Comparison of ENCODE assay signal across 8 cellular contexts in the genomic region with DNA sequence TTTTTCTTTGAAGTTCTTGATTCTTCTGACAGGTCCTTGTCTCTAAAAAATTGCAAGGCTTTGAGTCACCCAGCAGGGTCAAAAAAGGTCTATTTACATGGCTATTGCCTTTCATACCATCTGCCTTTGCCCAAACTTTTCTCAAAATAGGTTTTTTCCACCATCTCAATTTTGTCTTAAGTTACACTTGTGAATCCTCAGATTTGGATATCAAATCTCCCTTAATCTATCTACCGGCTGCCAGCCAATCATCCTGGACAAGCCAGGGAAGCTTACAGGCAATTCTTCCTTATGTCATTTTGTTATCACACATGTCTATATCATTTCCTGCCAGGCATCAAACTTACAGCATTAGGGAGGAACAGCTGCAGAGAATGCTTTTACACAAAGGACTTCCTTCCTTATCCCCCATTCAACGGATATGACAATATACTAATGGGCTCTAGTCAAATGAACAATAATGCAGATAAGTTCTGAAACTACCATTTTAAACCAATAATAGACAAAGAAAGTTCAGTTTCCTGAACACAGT.
DNase-seq lines count a peak whose midpoint lies in the region; TF ChIP-seq lines count a peak whose summit lies in the region.

No MANE protein-coding gene starts in this region.

- intact Hi-C loops in stomach (cut with DNase I; ENCODE audit: low total_unique reads) = no loop called here

- H3K4me1 Mint-ChIP-seq in activated T-cell treated with anti-CD3 and anti-CD28 coated beads, Interleukin-2, amount 50 U/mL, for 24 hours (ENCODE audit: low read depth) = peaks cover 71% of the 10 kb centered on the region

- peak overlapping the region; percentile 40 for H3K4me3 Mint-ChIP-seq in activated T-cell treated with anti-CD3 and anti-CD28 coated beads, Interleukin-2, amount 50 U/mL, for 24 hours

- H3K9me3 ChIP-seq in SJSA1 (replicated peaks) = peaks cover 5% of the 10 kb centered on the region; the same call in 1 of the 2 replicates
- peaks cover 0 to 3% (median 0%) of the 10 kb centered on the region in 4 donors for H3K9me3 ChIP-seq in stomach

- DNase-seq in activated T-cell treated with anti-CD3 and anti-CD28 coated beads, Interleukin-2, amount 50 U/mL, for 24 hours = no peak
- DNase-seq in activated T-cell treated with anti-CD3 and anti-CD28 coated beads, Interleukin-2, amount 50 U/mL, for 48 hours = no peak
- DNase-seq in SJSA1 (ENCODE audit: low read depth in 1 of 2, low spot score in 2 of 2) (peak in 1 of 2 experiments; percentile 51), fibroblast of villous mesenchyme (ENCODE audit: low read depth) (peak; percentile 49), stomach (no peak), NCI-H510A (lab: John Stamatoyannopoulos, UW) (no peak), putamen (ENCODE audit: low spot score) (no peak), globus pallidus (ENCODE audit: low spot score) (no peak)

- H3K36me3 Mint-ChIP-seq in activated T-cell treated with anti-CD3 and anti-CD28 coated beads, Interleukin-2, amount 50 U/mL, for 24 hours (ENCODE audit: low read depth) = peaks cover 31% of the 10 kb centered on the region

- peak overlapping the region; percentile 89 for H3K27ac Mint-ChIP-seq in activated T-cell treated with anti-CD3 and anti-CD28 coated beads, Interleukin-2, amount 50 U/mL, for 24 hours

- no peaks in the 10 kb centered on the region for H3K27me3 Mint-ChIP-seq in activated T-cell treated with anti-CD3 and anti-CD28 coated beads, Interleukin-2, amount 50 U/mL, for 24 hours

- 42 to 70% (median 58%) methylated on average over 2 of the region's 2 CpGs for WGBS in stomach, 5 donors

- H3K36me3 ChIP-seq in SJSA1 (no peaks in the 10 kb centered on the region; the same call in 1 of the 2 replicates), stomach (no peaks in the 10 kb centered on the region)

- H3K4me1 ChIP-seq in SJSA1 (replicated peaks) = peaks cover 21% of the 10 kb centered on the region
- peaks cover 6 to 37% (median 8%) of the 10 kb centered on the region in 4 donors for H3K4me1 ChIP-seq in stomach

- H3K27ac ChIP-seq in SJSA1 (peak overlapping the region; percentile 54), stomach (peak overlapping the region in 4 of 5 donors; percentile 14 to 72 (median 36))

- H3K27me3 ChIP-seq in SJSA1 (replicated peaks) = no peaks in the 10 kb centered on the region
- no peaks in the 10 kb centered on the region for H3K27me3 ChIP-seq in stomach

- H3K4me3 ChIP-seq in SJSA1 (no peak overlapping the region), fibroblast of villous mesenchyme (ENCODE audit: low read depth, low read length) (no peak overlapping the region), stomach (no peak overlapping the region)

- TF ChIP-seq EP300 in stomach (IDR thresholded peaks at IDR 0.05) = no peak

- TF ChIP-seq POLR2A in stomach (IDR thresholded peaks at IDR 0.05) = no peak

- TF ChIP-seq CTCF in fibroblast of villous mesenchyme (IDR thresholded peaks at IDR 0.05; ENCODE audit: insufficient read depth, low read depth, low read length) (no peak), stomach (IDR thresholded peaks at IDR 0.05) (no peak)

- H3K9me3 Mint-ChIP-seq in activated T-cell treated with anti-CD3 and anti-CD28 coated beads, Interleukin-2, amount 50 U/mL, for 24 hours = peaks cover 13% of the 10 kb centered on the region
